In the genomic region with DNA sequence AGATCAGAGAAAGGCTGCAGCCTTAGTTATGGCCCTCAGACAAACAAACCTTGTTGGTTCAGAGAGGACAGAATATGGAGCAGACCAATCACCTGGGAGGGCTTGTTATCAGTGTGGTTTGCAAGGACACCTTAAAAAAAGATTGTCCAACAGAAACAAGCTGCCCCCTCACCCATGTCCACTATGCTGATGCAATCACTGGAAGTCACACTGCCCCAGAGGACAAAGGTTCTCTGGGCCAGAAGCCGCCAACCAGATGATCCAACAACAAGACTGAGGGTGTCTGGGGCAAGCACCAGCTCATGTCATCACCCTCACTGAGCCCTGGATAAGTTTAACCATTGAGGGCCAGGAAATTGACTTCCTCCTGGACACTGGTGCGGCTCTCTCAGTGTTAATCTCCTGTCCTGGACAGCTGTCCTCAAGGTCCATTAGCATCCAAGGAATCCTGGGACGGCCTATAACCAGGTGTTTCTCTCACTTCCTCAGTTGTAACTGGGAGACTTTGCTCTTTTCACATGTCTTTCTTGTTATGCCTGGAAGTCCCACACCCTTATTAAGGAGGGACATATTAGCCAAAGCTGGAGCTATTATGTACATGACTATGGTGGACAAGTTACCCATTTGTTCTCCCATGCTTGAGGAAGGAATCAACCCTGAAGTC, we compare ENCODE assay signal across 35 cellular contexts.
"Had no signal": no experiment of that assay in that cellular context is flagged by ENCODE, and none has a peak within 500 bp of the region (broad histone marks: within the 10 kb centered on the region; RNA-seq: fewer than 3 reads in every experiment).

No MANE protein-coding gene starts in this region.

- H3K27me3 Mint-ChIP-seq: activated CD4-positive, alpha-beta T cell treated with anti-CD3 and anti-CD28 coated beads for 36 hours; activated CD8-positive, alpha-beta memory T cell treated with anti-CD3 and anti-CD28 coated beads, Interleukin-2, amount 10 ng/mL, durations not matched to agents 7 days and 5 days; activated naive CD4-positive, alpha-beta T cell treated with anti-CD3 and anti-CD28 coated beads, Interleukin-2, amount 50 U/mL, for 24 hours; activated naive CD8-positive, alpha-beta T cell treated with anti-CD3 and anti-CD28 coated beads for 36 hours; activated naive CD8-positive, alpha-beta T cell treated with anti-CD3 and anti-CD28 coated beads, Interleukin-2, amount 50 U/mL, for 24 hours had no signal

- H3K27me3 ChIP-seq: adrenal gland, body of pancreas, esophagus squamous epithelium, gastroesophageal sphincter, heart right ventricle had no signal

- H3K4me3 Mint-ChIP-seq: activated CD4-positive, alpha-beta memory T cell treated with anti-CD3 and anti-CD28 coated beads for 36 hours; activated CD4-positive, alpha-beta T cell treated with anti-CD3 and anti-CD28 coated beads for 36 hours; activated CD4-positive, alpha-beta T cell treated with anti-CD3 and anti-CD28 coated beads, Interleukin-2, amount 10 ng/mL, durations not matched to agents 24 days and 14 days; activated CD8-positive, alpha-beta memory T cell treated with anti-CD3 and anti-CD28 coated beads, Interleukin-2, amount 10 ng/mL, durations not matched to agents 7 days and 5 days; activated CD8-positive, alpha-beta T cell treated with anti-CD3 and anti-CD28 coated beads, Interleukin-2, amount 10 ng/mL, durations not matched to agents 7 days and 5 days; activated naive CD4-positive, alpha-beta T cell treated with anti-CD3 and anti-CD28 coated beads for 36 hours; activated naive CD4-positive, alpha-beta T cell treated with anti-CD3 and anti-CD28 coated beads, Interleukin-2, amount 50 U/mL, for 24 hours; activated naive CD8-positive, alpha-beta T cell treated with anti-CD3 and anti-CD28 coated beads for 36 hours; activated naive CD8-positive, alpha-beta T cell treated with anti-CD3 and anti-CD28 coated beads, Interleukin-2, amount 50 U/mL, for 24 hours; activated T-helper 1 cell treated with anti-CD3 and anti-CD28 coated beads, Interleukin-12 subunit alpha, Interleukin-12 subunit beta, Interleukin-2, Interleukin-4 antibody, amounts not matched to agents 30 ng/mL and 10 ng/mL and 1 ng/mL, durations not matched to agents 14 hours and 24 hours and 36 hours; effector memory CD8-positive, alpha-beta T cell; T-helper 17 cell; T-helper 2 cell treated with Interferon-gamma antibody and Interleukin-4, amounts not matched to agents 5 μg/mL and 100 μg/mL, for 36 hours had no signal

- H3K4me1 Mint-ChIP-seq: activated CD4-positive, alpha-beta T cell treated with anti-CD3 and anti-CD28 coated beads for 36 hours; activated CD4-positive, alpha-beta T cell treated with anti-CD3 and anti-CD28 coated beads, Interleukin-2, amount 10 ng/mL, durations not matched to agents 24 days and 14 days; activated CD8-positive, alpha-beta memory T cell treated with anti-CD3 and anti-CD28 coated beads, Interleukin-2, amount 10 ng/mL, durations not matched to agents 7 days and 5 days; activated naive CD4-positive, alpha-beta T cell treated with anti-CD3 and anti-CD28 coated beads, Interleukin-2, amount 50 U/mL, for 24 hours; activated naive CD8-positive, alpha-beta T cell treated with anti-CD3 and anti-CD28 coated beads for 36 hours; activated naive CD8-positive, alpha-beta T cell treated with anti-CD3 and anti-CD28 coated beads, Interleukin-2, amount 50 U/mL, for 24 hours; T-helper 17 cell had no signal

- H3K27ac Mint-ChIP-seq: activated CD4-positive, alpha-beta memory T cell treated with anti-CD3 and anti-CD28 coated beads for 36 hours; activated CD4-positive, alpha-beta T cell treated with anti-CD3 and anti-CD28 coated beads for 36 hours; activated CD4-positive, alpha-beta T cell treated with anti-CD3 and anti-CD28 coated beads, Interleukin-2, amount 10 ng/mL, durations not matched to agents 24 days and 14 days; activated CD8-positive, alpha-beta memory T cell treated with anti-CD3 and anti-CD28 coated beads, Interleukin-2, amount 10 ng/mL, durations not matched to agents 7 days and 5 days; activated CD8-positive, alpha-beta T cell treated with anti-CD3 and anti-CD28 coated beads, Interleukin-2, amount 10 ng/mL, durations not matched to agents 7 days and 5 days; activated naive CD4-positive, alpha-beta T cell treated with anti-CD3 and anti-CD28 coated beads for 36 hours; activated naive CD4-positive, alpha-beta T cell treated with anti-CD3 and anti-CD28 coated beads, Interleukin-2, amount 50 U/mL, for 24 hours; activated naive CD8-positive, alpha-beta T cell treated with anti-CD3 and anti-CD28 coated beads for 36 hours; activated naive CD8-positive, alpha-beta T cell treated with anti-CD3 and anti-CD28 coated beads, Interleukin-2, amount 50 U/mL, for 24 hours; activated T-helper 1 cell treated with anti-CD3 and anti-CD28 coated beads, Interleukin-12 subunit alpha, Interleukin-12 subunit beta, Interleukin-2, Interleukin-4 antibody, amounts not matched to agents 30 ng/mL and 10 ng/mL and 1 ng/mL, durations not matched to agents 14 hours and 24 hours and 36 hours; activated T-helper 2 cell treated with anti-CD3 and anti-CD28 coated beads, Interferon-gamma antibody, Interleukin-2, Interleukin-4, amounts not matched to agents 10 μg/mL and 5 μg/mL and 100 μg/mL, durations not matched to agents 14 hours and 24 hours and 36 hours; effector memory CD8-positive, alpha-beta T cell; T-helper 17 cell; T-helper 2 cell treated with Interferon-gamma antibody and Interleukin-4, amounts not matched to agents 5 μg/mL and 100 μg/mL, for 36 hours had no signal

- H3K36me3 Mint-ChIP-seq: activated naive CD4-positive, alpha-beta T cell treated with anti-CD3 and anti-CD28 coated beads, Interleukin-2, amount 50 U/mL, for 24 hours; activated naive CD8-positive, alpha-beta T cell treated with anti-CD3 and anti-CD28 coated beads for 36 hours had no signal

- H3K4me1 ChIP-seq: adrenal gland, body of pancreas, gastroesophageal sphincter, heart right ventricle had no signal

- ATAC-seq: activated CD4-positive, alpha-beta T cell treated with anti-CD3 and anti-CD28 coated beads for 36 hours; activated CD8-positive, alpha-beta memory T cell treated with anti-CD3 and anti-CD28 coated beads, Interleukin-2, amount 10 ng/mL, durations not matched to agents 7 days and 5 days; activated CD8-positive, alpha-beta T cell treated with anti-CD3 and anti-CD28 coated beads, Interleukin-2, amount 10 ng/mL, durations not matched to agents 7 days and 5 days; activated naive CD8-positive, alpha-beta T cell treated with anti-CD3 and anti-CD28 coated beads, Interleukin-2, amount 50 U/mL, for 24 hours; body of pancreas; effector memory CD8-positive, alpha-beta T cell; gastroesophageal sphincter; heart right ventricle; T-helper 17 cell had no signal

- H3K27ac ChIP-seq: adrenal gland, body of pancreas, epithelial cell of prostate, esophagus squamous epithelium, gastroesophageal sphincter, heart right ventricle, WERI-Rb-1 had no signal

- H3K9me3 ChIP-seq: adrenal gland, body of pancreas, gastroesophageal sphincter had no signal

- DNase-seq: activated CD4-positive, alpha-beta memory T cell treated with anti-CD3 and anti-CD28 coated beads for 36 hours; activated CD4-positive, alpha-beta T cell treated with anti-CD3 and anti-CD28 coated beads for 36 hours; activated CD4-positive, CD25-positive, alpha-beta regulatory T cell; activated CD4-positive, CD25-positive, alpha-beta regulatory T cell treated with anti-CD3 and anti-CD28 coated beads, Interleukin-2, amount 50 U/mL, for 72 hours; activated CD8-positive, alpha-beta memory T cell treated with anti-CD3 and anti-CD28 coated beads, Interleukin-2, amount 10 ng/mL, durations not matched to agents 7 days and 5 days; activated CD8-positive, alpha-beta memory T cell treated with anti-CD3 and anti-CD28 coated beads, Interleukin-2, amount 50 U/mL, for 4 hours; activated CD8-positive, alpha-beta T cell treated with anti-CD3 and anti-CD28 coated beads, Interleukin-2, amount 10 ng/mL, durations not matched to agents 7 days and 5 days; activated effector memory CD4-positive, alpha-beta T cell treated with anti-CD3 and anti-CD28 coated beads, Interleukin-2, amount 50 U/mL, for 16 hours; activated naive CD4-positive, alpha-beta T cell treated with anti-CD3 and anti-CD28 coated beads for 36 hours; activated naive CD8-positive, alpha-beta T cell treated with anti-CD3 and anti-CD28 coated beads for 36 hours; activated naive CD8-positive, alpha-beta T cell treated with anti-CD3 and anti-CD28 coated beads, Interleukin-2, amount 50 U/mL, for 24 hours; activated T-cell treated with anti-CD3 and anti-CD28 coated beads, Interleukin-2, amount 50 U/mL, for 1 hour; activated T-cell treated with anti-CD3 and anti-CD28 coated beads, Interleukin-2, amount 50 U/mL, for 48 hours; adrenal gland; amygdala; aorta; body of pancreas; caudate nucleus; cortex of kidney; dermis blood vessel endothelial cell; effector CD4-positive, alpha-beta T cell; effector memory CD8-positive, alpha-beta T cell; esophagus squamous epithelium; foreskin melanocyte; heart right ventricle; T-helper 17 cell; T1000; WERI-Rb-1 had no signal

- H3K4me3 ChIP-seq: adrenal gland, body of pancreas, esophagus squamous epithelium, gastroesophageal sphincter, heart right ventricle had no signal

- H3K36me3 ChIP-seq: adrenal gland, esophagus squamous epithelium, gastroesophageal sphincter, heart right ventricle, WERI-Rb-1 had no signal
